28 cellular contexts compared by ENCODE assay signal in the genomic region with DNA sequence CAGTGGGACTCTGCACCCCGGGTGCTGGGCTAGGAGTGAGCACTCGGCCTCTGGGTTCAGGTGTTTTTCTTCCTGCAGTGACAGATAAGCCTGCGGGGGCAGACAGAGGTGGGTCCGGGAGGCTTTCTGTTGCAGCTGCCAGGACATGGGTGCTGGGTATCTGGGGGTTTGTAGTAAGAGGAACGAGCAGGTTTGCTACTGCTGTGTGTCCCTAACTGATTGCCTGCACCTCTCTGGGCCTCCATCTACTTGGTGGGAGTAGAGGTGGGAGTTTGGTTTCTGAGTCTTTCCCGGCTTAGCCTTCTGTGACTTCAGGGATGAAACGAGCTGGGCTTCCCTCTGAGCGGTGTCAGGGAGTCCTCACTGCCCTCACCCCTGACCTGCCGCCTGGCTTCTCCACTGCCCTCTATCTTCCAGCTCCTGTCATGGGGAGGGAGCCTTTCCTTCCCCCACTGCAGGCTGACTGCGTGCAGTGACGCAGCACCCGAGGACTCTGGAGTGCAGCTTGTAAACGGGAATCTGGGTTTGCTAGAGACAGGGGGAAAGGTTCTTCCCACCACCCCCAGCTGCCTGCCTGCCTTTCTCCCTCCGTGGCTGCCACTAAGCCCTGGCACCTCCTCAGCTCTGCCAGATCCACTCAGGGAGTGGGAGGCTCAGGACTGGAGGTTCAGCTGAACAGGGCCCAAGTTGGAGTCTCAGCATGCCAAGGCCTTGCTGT. TPM values are rescaled to one million over a fixed set of nuclear protein-coding genes. Genes with fewer than 3 reads are reported as not detected.
DNase-seq lines count a peak whose midpoint lies in the region; ATAC-seq and TF ChIP-seq lines count a peak whose summit lies in the region.
"Had no signal": no experiment of that assay in that cellular context is flagged by ENCODE, and none has a peak within 500 bp of the region (broad histone marks: within the 10 kb centered on the region; RNA-seq: fewer than 3 reads in every experiment).

No MANE protein-coding gene starts in this region.

- H3K27ac ChIP-seq in coronary artery: no peak overlapping the region
- no peak overlapping the region for H3K27ac ChIP-seq in trophoblast cell (ENCODE audit: low read depth, low read length)
- H3K27ac ChIP-seq: ascending aorta, cardiac muscle cell, PC-9 had no signal

- H3K79me2 ChIP-seq in trophoblast cell (ENCODE audit: control insufficient read depth, insufficient read depth, low read length, poor library complexity): no peaks in the 10 kb centered on the region

- no peak for TF ChIP-seq CTCF in coronary artery (IDR thresholded peaks at IDR 0.05)

- no peak overlapping the region for H3K9ac ChIP-seq in trophoblast cell (ENCODE audit: low read length)

- ATAC-seq in SK-N-SH treated with all-trans-retinoic acid at 6 μM for 48 hours: no peak
- ATAC-seq: activated naive CD4-positive, alpha-beta T cell treated with anti-CD3 and anti-CD28 coated beads, Interleukin-2, amount 50 U/mL, for 72 hours; activated T-helper 17 cell treated with anti-CD3 and anti-CD28 coated beads, Interleukin-2, amount 50 U/mL, for 72 hours; naive thymus-derived CD8-positive, alpha-beta T cell had no signal

- no peak overlapping the region for H3K4ac ChIP-seq in trophoblast cell (ENCODE audit: low read depth, low read length)

- no peak overlapping the region for H3K14ac ChIP-seq in trophoblast cell (ENCODE audit: low read length)

- no CpG with 5 or more reads among the region's 14 CpGs for WGBS in trophoblast cell (ENCODE audit: extremely low coverage, insufficient coverage, insufficient read length)

- H3K4me2 ChIP-seq in trophoblast cell (ENCODE audit: low read length): no peak overlapping the region
- H3K4me2 ChIP-seq: PC-9 had no signal

- no peaks in the 10 kb centered on the region for H3K4me1 ChIP-seq in trophoblast cell (ENCODE audit: control insufficient read depth in 1 of 2, insufficient read depth in 2 of 2, low read length in 2 of 2)
- H3K4me1 ChIP-seq: ascending aorta, Caco-2 had no signal

- no peaks in the 10 kb centered on the region for H3K36me3 ChIP-seq in H7 (replicated peaks; ENCODE audit: control insufficient read depth, insufficient read depth, low read length)
- H3K36me3 ChIP-seq in trophoblast cell (ENCODE audit: control insufficient read depth in 1 of 2, insufficient read depth in 2 of 2, low read length in 2 of 2): no peaks in the 10 kb centered on the region
- H3K36me3 ChIP-seq: ascending aorta, cardiac muscle cell had no signal

- H4K8ac ChIP-seq in trophoblast cell (ENCODE audit: low read depth, low read length): no peak overlapping the region

- H2BK12ac ChIP-seq in trophoblast cell (ENCODE audit: low read length): no peak overlapping the region

- no peak overlapping the region for H4K91ac ChIP-seq in trophoblast cell (ENCODE audit: low read depth, low read length)

- H3K9me3 ChIP-seq in trophoblast cell (ENCODE audit: insufficient read depth, low read depth, low read length): peaks cover 6% of the 10 kb centered on the region
- H3K9me3 ChIP-seq: ascending aorta, Caco-2 had no signal

- no peaks in the 10 kb centered on the region for H3K79me1 ChIP-seq in trophoblast cell (ENCODE audit: low read length)

- peak; percentile 18 for DNase-seq in D341Med (ENCODE audit: low spot score)
- peak; percentile 64 for DNase-seq in H7
- peak; percentile 40 for DNase-seq in coronary artery (ENCODE audit: low spot score)
- DNase-seq in putamen (ENCODE audit: low spot score): peak; percentile 34
- no peak for DNase-seq in trophoblast cell
- no peak for DNase-seq in COLO829 (ENCODE audit: low spot score)
- DNase-seq in NCI-H2171 (lab: John Stamatoyannopoulos, UW): no peak
- DNase-seq: activated CD4-positive, alpha-beta T cell treated with anti-CD3 and anti-CD28 coated beads for 48 hours; C1 segment of cervical spinal cord; dermis blood vessel endothelial cell; DMS79 treated with DMSO at 0.1 percent for 48 hours; GF-D8; H9; midbrain; naive thymus-derived CD8-positive, alpha-beta T cell; NCI-H1105; NCI-H187 treated with DMSO at 0.1 percent for 48 hours; NCI-H524 treated with DMSO at 0.1 percent for 48 hours; NK-92 treated with Interleukin-12 subunit alpha and Interleukin-12 subunit beta, amount 100 ng/mL, for 24 hours; occipital lobe; PC-9; Right ventricle myocardium superior had no signal

- no peak overlapping the region for H3K23ac ChIP-seq in trophoblast cell (ENCODE audit: low read length)

- H3K18ac ChIP-seq in trophoblast cell (ENCODE audit: low read length): no peak overlapping the region

- H2AK5ac ChIP-seq in trophoblast cell (ENCODE audit: low read length): no peak overlapping the region

- H3K27me3 ChIP-seq in H7 (ENCODE audit: control insufficient read depth, insufficient read depth, low read length) (peaks cover 6% of the 10 kb centered on the region), trophoblast cell (ENCODE audit: insufficient read depth, low read length) (peaks cover 7% of the 10 kb centered on the region)
- H3K27me3 ChIP-seq: ascending aorta had no signal

- H2AFZ ChIP-seq in trophoblast cell (ENCODE audit: insufficient read depth, low read length, poor library complexity): no peak overlapping the region
- H2AFZ ChIP-seq: PC-9 had no signal

- no peak overlapping the region for H3K4me3 ChIP-seq in H7 (ENCODE audit: insufficient read depth, low read depth, low read length)
- no peak overlapping the region for H3K4me3 ChIP-seq in coronary artery
- no peak overlapping the region for H3K4me3 ChIP-seq in trophoblast cell (ENCODE audit: low read depth, low read length)
- H3K4me3 ChIP-seq: ascending aorta, cardiac muscle cell, PC-9 had no signal

- no peak overlapping the region for H2BK5ac ChIP-seq in trophoblast cell (ENCODE audit: low read depth, low read length, poor library complexity)

- no peak overlapping the region for H4K12ac ChIP-seq in trophoblast cell (ENCODE audit: low read depth, low read length)

- no peak overlapping the region for H2BK120ac ChIP-seq in trophoblast cell (ENCODE audit: insufficient read depth, low read length, poor library complexity)

TF ChIP-seq in SK-N-SH treated with all-trans-retinoic acid at 6 μM for 48 hours, 23 proteins besides CTCF, POLR2A, EP300 and RAD21:
- TF ChIP-seq GLIS3 (CRISPR knock-in tag; IDR thresholded peaks at IDR 0.05): no peak
- TF ChIP-seq CSDC2 (CRISPR knock-in tag; IDR thresholded peaks at IDR 0.05): no peak
- TF ChIP-seq ZC3H10 (CRISPR knock-in tag; IDR thresholded peaks at IDR 0.05): no peak
- no peak for TF ChIP-seq SNAI2 (CRISPR knock-in tag; IDR thresholded peaks at IDR 0.05)
- TF ChIP-seq OSR1 (CRISPR knock-in tag; IDR thresholded peaks at IDR 0.05): no peak
- TF ChIP-seq, protein P1, sequence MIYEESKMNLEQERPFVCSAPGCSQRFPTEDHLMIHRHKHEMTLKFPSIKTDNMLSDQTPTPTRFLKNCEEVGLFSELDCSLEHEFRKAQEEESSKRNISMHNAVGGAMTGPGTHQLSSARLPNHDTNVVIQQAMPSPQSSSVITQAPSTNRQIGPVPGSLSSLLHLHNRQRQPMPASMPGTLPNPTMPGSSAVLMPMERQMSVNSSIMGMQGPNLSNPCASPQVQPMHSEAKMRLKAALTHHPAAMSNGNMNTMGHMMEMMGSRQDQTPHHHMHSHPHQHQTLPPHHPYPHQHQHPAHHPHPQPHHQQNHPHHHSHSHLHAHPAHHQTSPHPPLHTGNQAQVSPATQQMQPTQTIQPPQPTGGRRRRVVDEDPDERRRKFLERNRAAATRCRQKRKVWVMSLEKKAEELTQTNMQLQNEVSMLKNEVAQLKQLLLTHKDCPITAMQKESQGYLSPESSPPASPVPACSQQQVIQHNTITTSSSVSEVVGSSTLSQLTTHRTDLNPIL (CRISPR knock-in tag; IDR thresholded peaks at IDR 0.05; ENCODE audit: low read depth): no peak
- TF ChIP-seq ZNF565 (CRISPR knock-in tag; conservative IDR thresholded peaks at IDR 0.05; ENCODE audit: low read depth): no peak
- TF ChIP-seq ZFP30 (CRISPR knock-in tag; IDR thresholded peaks at IDR 0.05): no peak
- no peak for TF ChIP-seq TOX (CRISPR knock-in tag; IDR thresholded peaks at IDR 0.05; ENCODE audit: borderline replicate concordance)
- TF ChIP-seq, protein P2, sequence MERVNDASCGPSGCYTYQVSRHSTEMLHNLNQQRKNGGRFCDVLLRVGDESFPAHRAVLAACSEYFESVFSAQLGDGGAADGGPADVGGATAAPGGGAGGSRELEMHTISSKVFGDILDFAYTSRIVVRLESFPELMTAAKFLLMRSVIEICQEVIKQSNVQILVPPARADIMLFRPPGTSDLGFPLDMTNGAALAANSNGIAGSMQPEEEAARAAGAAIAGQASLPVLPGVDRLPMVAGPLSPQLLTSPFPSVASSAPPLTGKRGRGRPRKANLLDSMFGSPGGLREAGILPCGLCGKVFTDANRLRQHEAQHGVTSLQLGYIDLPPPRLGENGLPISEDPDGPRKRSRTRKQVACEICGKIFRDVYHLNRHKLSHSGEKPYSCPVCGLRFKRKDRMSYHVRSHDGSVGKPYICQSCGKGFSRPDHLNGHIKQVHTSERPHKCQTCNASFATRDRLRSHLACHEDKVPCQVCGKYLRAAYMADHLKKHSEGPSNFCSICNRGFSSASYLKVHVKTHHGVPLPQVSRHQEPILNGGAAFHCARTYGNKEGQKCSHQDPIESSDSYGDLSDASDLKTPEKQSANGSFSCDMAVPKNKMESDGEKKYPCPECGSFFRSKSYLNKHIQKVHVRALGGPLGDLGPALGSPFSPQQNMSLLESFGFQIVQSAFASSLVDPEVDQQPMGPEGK (CRISPR knock-in tag; IDR thresholded peaks at IDR 0.05; ENCODE audit: borderline replicate concordance): no peak
- no peak for TF ChIP-seq ISL1 (CRISPR knock-in tag; IDR thresholded peaks at IDR 0.05)
- TF ChIP-seq, protein P3, sequence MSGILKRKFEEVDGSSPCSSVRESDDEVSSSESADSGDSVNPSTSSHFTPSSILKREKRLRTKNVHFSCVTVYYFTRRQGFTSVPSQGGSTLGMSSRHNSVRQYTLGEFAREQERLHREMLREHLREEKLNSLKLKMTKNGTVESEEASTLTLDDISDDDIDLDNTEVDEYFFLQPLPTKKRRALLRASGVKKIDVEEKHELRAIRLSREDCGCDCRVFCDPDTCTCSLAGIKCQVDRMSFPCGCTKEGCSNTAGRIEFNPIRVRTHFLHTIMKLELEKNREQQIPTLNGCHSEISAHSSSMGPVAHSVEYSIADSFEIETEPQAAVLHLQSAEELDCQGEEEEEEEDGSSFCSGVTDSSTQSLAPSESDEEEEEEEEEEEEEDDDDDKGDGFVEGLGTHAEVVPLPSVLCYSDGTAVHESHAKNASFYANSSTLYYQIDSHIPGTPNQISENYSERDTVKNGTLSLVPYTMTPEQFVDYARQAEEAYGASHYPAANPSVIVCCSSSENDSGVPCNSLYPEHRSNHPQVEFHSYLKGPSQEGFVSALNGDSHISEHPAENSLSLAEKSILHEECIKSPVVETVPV (CRISPR knock-in tag; IDR thresholded peaks at IDR 0.05): no peak

RNA-seq across cellular contexts. Expression of a gene that starts 6.7 kb away (rescaled TPM):
- total RNA-seq in H7 (2014; rRNA removed; shearing (Covaris generic)): 60.5 and 62.8 TPM in 2 replicates
- polyA plus RNA-seq in trophoblast cell (2013): 165 TPM in 2 replicates

Comparison
In these comparisons a context has a peak if more than half of its experiments do, and no peak if none do; other contexts are left out.
1. DNase-seq: peak in D341Med (single experiment), H7 (single experiment), coronary artery (single experiment) and putamen (single experiment); none in trophoblast cell (0 of 2), COLO829 (single experiment) and NCI-H2171 (single experiment).